Comparison of ENCODE assay signal across 1 cellular context in the genomic region with DNA sequence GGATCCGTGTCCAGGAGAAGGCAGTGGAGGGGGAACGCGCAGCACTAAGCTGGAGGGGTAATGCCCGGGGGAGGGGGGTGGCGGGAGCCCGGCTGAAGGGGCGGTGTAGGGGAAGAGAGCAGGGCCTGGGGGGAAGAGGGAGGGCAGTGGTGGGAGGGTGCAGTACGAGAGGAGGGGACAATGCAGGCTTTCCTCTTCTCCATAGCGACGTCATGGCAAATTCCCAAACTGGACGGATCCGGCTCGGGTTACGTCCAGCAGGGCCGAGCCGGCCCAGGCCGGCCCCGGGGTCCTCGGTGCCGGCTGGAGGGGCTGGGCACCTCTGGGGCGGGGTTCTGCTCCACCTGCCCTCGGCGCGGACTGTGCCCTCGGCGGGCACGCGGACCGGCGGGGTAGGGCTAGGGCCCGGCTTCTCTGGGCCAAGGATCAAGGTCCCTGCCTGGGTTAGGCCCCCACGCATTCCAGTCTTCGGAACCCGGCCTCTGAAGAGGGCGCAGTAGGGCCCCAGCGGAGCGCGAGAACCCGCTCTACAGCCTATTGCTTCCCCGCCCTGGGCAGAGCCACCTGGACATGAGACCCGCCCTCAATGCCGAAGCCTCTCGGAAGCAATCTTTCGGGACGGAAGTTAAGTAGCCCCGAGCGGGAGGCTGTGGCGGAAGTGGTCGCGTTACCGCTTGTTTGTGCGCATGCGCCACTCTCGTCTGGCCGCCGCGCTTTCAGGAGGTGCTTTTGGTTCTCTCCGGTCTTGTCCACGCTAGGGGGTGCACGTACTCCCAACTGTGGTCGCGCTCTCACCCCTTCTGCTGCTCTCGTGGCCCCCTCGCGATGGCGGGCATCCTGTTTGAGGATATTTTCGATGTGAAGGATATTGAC.
TF ChIP-seq lines count a peak whose summit lies in the region.

No MANE protein-coding gene starts in this region.

TF ChIP-seq in HepG2, 621 proteins besides CTCF, POLR2A, EP300 and RAD21 (continued from another document and continues in another):
- TF ChIP-seq, protein P1, sequence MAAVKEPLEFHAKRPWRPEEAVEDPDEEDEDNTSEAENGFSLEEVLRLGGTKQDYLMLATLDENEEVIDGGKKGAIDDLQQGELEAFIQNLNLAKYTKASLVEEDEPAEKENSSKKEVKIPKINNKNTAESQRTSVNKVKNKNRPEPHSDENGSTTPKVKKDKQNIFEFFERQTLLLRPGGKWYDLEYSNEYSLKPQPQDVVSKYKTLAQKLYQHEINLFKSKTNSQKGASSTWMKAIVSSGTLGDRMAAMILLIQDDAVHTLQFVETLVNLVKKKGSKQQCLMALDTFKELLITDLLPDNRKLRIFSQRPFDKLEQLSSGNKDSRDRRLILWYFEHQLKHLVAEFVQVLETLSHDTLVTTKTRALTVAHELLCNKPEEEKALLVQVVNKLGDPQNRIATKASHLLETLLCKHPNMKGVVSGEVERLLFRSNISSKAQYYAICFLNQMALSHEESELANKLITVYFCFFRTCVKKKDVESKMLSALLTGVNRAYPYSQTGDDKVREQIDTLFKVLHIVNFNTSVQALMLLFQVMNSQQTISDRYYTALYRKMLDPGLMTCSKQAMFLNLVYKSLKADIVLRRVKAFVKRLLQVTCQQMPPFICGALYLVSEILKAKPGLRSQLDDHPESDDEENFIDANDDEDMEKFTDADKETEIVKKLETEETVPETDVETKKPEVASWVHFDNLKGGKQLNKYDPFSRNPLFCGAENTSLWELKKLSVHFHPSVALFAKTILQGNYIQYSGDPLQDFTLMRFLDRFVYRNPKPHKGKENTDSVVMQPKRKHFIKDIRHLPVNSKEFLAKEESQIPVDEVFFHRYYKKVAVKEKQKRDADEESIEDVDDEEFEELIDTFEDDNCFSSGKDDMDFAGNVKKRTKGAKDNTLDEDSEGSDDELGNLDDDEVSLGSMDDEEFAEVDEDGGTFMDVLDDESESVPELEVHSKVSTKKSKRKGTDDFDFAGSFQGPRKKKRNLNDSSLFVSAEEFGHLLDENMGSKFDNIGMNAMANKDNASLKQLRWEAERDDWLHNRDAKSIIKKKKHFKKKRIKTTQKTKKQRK (IDR thresholded peaks at IDR 0.05; ENCODE audit: low read length) = no peak
- 0 out of 2 replicates have a peak, but pooled peaks have one; percentile 43 for TF ChIP-seq ZNF337 (CRISPR knock-in tag; IDR thresholded peaks at IDR 0.05; ENCODE audit: borderline replicate concordance, low read depth)
- TF ChIP-seq CHCHD3 (CRISPR knock-in tag; IDR thresholded peaks at IDR 0.05) = no peak
- no peak for TF ChIP-seq IKZF1 (IDR thresholded peaks at IDR 0.05)
- TF ChIP-seq ZFP36 (IDR thresholded peaks at IDR 0.05; ENCODE audit: borderline replicate concordance, low read depth, low read length, partially characterized antibody) = no peak
- TF ChIP-seq ZNF556 (CRISPR knock-in tag; IDR thresholded peaks at IDR 0.05; ENCODE audit: borderline replicate concordance) = no peak; the same call in 1 of the 2 replicates
- TF ChIP-seq KDM5A (IDR thresholded peaks at IDR 0.05; ENCODE audit: borderline replicate concordance, low read length) = no peak
- TF ChIP-seq, protein P2, sequence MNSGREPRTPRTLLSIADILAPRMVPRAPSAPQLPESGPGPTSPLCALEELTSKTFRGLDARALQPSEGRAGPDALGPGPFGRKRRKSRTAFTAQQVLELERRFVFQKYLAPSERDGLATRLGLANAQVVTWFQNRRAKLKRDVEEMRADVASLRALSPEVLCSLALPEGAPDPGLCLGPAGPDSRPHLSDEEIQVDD (CRISPR knock-in tag; IDR thresholded peaks at IDR 0.05; ENCODE audit: borderline replicate concordance) = no peak
- TF ChIP-seq, protein P3, sequence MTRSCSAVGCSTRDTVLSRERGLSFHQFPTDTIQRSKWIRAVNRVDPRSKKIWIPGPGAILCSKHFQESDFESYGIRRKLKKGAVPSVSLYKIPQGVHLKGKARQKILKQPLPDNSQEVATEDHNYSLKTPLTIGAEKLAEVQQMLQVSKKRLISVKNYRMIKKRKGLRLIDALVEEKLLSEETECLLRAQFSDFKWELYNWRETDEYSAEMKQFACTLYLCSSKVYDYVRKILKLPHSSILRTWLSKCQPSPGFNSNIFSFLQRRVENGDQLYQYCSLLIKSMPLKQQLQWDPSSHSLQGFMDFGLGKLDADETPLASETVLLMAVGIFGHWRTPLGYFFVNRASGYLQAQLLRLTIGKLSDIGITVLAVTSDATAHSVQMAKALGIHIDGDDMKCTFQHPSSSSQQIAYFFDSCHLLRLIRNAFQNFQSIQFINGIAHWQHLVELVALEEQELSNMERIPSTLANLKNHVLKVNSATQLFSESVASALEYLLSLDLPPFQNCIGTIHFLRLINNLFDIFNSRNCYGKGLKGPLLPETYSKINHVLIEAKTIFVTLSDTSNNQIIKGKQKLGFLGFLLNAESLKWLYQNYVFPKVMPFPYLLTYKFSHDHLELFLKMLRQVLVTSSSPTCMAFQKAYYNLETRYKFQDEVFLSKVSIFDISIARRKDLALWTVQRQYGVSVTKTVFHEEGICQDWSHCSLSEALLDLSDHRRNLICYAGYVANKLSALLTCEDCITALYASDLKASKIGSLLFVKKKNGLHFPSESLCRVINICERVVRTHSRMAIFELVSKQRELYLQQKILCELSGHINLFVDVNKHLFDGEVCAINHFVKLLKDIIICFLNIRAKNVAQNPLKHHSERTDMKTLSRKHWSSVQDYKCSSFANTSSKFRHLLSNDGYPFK (CRISPR knock-in tag; IDR thresholded peaks at IDR 0.05; ENCODE audit: borderline replicate concordance) = peak; percentile 80
- TF ChIP-seq PAF1 (CRISPR knock-in tag; IDR thresholded peaks at IDR 0.05) = peak; percentile 93
- TF ChIP-seq ZMAT3 (CRISPR knock-in tag; conservative IDR thresholded peaks at IDR 0.05) = peak; percentile 75; the same call in 1 of the 2 replicates
- TF ChIP-seq ZBTB1 (CRISPR knock-in tag; IDR thresholded peaks at IDR 0.05; ENCODE audit: borderline replicate concordance) = no peak
- 0 out of 2 replicates have a peak, but pooled peaks have one; percentile 70 for TF ChIP-seq ZNF264 (CRISPR knock-in tag; IDR thresholded peaks at IDR 0.05)
- TF ChIP-seq, protein P4, sequence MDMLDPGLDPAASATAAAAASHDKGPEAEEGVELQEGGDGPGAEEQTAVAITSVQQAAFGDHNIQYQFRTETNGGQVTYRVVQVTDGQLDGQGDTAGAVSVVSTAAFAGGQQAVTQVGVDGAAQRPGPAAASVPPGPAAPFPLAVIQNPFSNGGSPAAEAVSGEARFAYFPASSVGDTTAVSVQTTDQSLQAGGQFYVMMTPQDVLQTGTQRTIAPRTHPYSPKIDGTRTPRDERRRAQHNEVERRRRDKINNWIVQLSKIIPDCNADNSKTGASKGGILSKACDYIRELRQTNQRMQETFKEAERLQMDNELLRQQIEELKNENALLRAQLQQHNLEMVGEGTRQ (IDR thresholded peaks at IDR 0.05; ENCODE audit: low read depth, low read length) = no peak
- TF ChIP-seq, protein P4 (CRISPR knock-in tag; IDR thresholded peaks at IDR 0.05; ENCODE audit: borderline replicate concordance) = peak; percentile 4; the same call in 1 of the 2 replicates
- TF ChIP-seq HNRNPLL (IDR thresholded peaks at IDR 0.05; ENCODE audit: low read depth, low read length, poor library complexity, severe bottlenecking) = peak; percentile 63
- TF ChIP-seq RELA (CRISPR knock-in tag; IDR thresholded peaks at IDR 0.05) = no peak; the same call in 1 of the 2 replicates
- TF ChIP-seq, protein P5, sequence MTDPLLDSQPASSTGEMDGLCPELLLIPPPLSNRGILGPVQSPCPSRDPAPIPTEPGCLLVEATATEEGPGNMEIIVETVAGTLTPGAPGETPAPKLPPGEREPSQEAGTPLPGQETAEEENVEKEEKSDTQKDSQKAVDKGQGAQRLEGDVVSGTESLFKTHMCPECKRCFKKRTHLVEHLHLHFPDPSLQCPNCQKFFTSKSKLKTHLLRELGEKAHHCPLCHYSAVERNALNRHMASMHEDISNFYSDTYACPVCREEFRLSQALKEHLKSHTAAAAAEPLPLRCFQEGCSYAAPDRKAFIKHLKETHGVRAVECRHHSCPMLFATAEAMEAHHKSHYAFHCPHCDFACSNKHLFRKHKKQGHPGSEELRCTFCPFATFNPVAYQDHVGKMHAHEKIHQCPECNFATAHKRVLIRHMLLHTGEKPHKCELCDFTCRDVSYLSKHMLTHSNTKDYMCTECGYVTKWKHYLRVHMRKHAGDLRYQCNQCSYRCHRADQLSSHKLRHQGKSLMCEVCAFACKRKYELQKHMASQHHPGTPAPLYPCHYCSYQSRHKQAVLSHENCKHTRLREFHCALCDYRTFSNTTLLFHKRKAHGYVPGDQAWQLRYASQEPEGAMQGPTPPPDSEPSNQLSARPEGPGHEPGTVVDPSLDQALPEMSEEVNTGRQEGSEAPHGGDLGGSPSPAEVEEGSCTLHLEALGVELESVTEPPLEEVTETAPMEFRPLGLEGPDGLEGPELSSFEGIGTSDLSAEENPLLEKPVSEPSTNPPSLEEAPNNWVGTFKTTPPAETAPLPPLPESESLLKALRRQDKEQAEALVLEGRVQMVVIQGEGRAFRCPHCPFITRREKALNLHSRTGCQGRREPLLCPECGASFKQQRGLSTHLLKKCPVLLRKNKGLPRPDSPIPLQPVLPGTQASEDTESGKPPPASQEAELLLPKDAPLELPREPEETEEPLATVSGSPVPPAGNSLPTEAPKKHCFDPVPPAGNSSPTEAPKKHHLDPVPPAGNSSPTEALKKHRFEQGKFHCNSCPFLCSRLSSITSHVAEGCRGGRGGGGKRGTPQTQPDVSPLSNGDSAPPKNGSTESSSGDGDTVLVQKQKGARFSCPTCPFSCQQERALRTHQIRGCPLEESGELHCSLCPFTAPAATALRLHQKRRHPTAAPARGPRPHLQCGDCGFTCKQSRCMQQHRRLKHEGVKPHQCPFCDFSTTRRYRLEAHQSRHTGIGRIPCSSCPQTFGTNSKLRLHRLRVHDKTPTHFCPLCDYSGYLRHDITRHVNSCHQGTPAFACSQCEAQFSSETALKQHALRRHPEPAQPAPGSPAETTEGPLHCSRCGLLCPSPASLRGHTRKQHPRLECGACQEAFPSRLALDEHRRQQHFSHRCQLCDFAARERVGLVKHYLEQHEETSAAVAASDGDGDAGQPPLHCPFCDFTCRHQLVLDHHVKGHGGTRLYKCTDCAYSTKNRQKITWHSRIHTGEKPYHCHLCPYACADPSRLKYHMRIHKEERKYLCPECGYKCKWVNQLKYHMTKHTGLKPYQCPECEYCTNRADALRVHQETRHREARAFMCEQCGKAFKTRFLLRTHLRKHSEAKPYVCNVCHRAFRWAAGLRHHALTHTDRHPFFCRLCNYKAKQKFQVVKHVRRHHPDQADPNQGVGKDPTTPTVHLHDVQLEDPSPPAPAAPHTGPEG (CRISPR knock-in tag; IDR thresholded peaks at IDR 0.05) = peak; percentile 77; the same call in 1 of the 2 replicates
- TF ChIP-seq ZMYM3 (CRISPR knock-in tag; IDR thresholded peaks at IDR 0.05) = no peak
- no peak for TF ChIP-seq FIP1L1 (IDR thresholded peaks at IDR 0.05; ENCODE audit: borderline replicate concordance, insufficient read depth, low read depth, low read length)
- TF ChIP-seq NFIC (IDR thresholded peaks at IDR 0.05; ENCODE audit: low read length) = no peak
- peak; percentile 94 for TF ChIP-seq DMAP1 (CRISPR knock-in tag; IDR thresholded peaks at IDR 0.05)
- TF ChIP-seq, protein P6, sequence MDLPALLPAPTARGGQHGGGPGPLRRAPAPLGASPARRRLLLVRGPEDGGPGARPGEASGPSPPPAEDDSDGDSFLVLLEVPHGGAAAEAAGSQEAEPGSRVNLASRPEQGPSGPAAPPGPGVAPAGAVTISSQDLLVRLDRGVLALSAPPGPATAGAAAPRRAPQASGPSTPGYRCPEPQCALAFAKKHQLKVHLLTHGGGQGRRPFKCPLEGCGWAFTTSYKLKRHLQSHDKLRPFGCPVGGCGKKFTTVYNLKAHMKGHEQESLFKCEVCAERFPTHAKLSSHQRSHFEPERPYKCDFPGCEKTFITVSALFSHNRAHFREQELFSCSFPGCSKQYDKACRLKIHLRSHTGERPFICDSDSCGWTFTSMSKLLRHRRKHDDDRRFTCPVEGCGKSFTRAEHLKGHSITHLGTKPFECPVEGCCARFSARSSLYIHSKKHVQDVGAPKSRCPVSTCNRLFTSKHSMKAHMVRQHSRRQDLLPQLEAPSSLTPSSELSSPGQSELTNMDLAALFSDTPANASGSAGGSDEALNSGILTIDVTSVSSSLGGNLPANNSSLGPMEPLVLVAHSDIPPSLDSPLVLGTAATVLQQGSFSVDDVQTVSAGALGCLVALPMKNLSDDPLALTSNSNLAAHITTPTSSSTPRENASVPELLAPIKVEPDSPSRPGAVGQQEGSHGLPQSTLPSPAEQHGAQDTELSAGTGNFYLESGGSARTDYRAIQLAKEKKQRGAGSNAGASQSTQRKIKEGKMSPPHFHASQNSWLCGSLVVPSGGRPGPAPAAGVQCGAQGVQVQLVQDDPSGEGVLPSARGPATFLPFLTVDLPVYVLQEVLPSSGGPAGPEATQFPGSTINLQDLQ (CRISPR knock-in tag; IDR thresholded peaks at IDR 0.05) = peak; percentile 75
- peak; percentile 41; the same call in 1 of the 2 replicates for TF ChIP-seq FOXO1 (CRISPR knock-in tag; IDR thresholded peaks at IDR 0.05)
- peak; percentile 12; the same call in 1 of the 2 replicates for TF ChIP-seq RARA (CRISPR knock-in tag; IDR thresholded peaks at IDR 0.05)
- no peak; the same call in 1 of the 2 replicates for TF ChIP-seq SSRP1 (CRISPR knock-in tag; IDR thresholded peaks at IDR 0.05)
- peak; percentile 81 for TF ChIP-seq ZFP1 (CRISPR knock-in tag; IDR thresholded peaks at IDR 0.05)
- peak; percentile 57; the same call in 1 of the 2 replicates for TF ChIP-seq ZNF143 (CRISPR knock-in tag; IDR thresholded peaks at IDR 0.05)
- no peak for TF ChIP-seq ZNF382 (CRISPR knock-in tag; IDR thresholded peaks at IDR 0.05; ENCODE audit: borderline replicate concordance)
- TF ChIP-seq ELF3 (CRISPR knock-in tag; IDR thresholded peaks at IDR 0.05) = peak; percentile 76
- TF ChIP-seq PAX8 (CRISPR knock-in tag; IDR thresholded peaks at IDR 0.05; ENCODE audit: borderline replicate concordance) = peak; percentile 40; the same call in 1 of the 2 replicates
- TF ChIP-seq, protein P7, sequence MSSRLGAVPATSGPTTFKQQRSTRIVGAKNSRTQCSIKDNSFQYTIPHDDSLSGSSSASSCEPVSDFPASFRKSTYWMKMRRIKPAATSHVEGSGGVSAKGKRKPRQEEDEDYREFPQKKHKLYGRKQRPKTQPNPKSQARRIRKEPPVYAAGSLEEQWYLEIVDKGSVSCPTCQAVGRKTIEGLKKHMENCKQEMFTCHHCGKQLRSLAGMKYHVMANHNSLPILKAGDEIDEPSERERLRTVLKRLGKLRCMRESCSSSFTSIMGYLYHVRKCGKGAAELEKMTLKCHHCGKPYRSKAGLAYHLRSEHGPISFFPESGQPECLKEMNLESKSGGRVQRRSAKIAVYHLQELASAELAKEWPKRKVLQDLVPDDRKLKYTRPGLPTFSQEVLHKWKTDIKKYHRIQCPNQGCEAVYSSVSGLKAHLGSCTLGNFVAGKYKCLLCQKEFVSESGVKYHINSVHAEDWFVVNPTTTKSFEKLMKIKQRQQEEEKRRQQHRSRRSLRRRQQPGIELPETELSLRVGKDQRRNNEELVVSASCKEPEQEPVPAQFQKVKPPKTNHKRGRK (CRISPR knock-in tag; IDR thresholded peaks at IDR 0.05) = no peak
- TF ChIP-seq KLF9 (CRISPR knock-in tag; IDR thresholded peaks at IDR 0.05; ENCODE audit: low read depth) = 0 out of 2 replicates have a peak, but pooled peaks have one; percentile 30
- TF ChIP-seq ZFP62 (CRISPR knock-in tag; IDR thresholded peaks at IDR 0.05) = no peak
